In the genomic region with DNA sequence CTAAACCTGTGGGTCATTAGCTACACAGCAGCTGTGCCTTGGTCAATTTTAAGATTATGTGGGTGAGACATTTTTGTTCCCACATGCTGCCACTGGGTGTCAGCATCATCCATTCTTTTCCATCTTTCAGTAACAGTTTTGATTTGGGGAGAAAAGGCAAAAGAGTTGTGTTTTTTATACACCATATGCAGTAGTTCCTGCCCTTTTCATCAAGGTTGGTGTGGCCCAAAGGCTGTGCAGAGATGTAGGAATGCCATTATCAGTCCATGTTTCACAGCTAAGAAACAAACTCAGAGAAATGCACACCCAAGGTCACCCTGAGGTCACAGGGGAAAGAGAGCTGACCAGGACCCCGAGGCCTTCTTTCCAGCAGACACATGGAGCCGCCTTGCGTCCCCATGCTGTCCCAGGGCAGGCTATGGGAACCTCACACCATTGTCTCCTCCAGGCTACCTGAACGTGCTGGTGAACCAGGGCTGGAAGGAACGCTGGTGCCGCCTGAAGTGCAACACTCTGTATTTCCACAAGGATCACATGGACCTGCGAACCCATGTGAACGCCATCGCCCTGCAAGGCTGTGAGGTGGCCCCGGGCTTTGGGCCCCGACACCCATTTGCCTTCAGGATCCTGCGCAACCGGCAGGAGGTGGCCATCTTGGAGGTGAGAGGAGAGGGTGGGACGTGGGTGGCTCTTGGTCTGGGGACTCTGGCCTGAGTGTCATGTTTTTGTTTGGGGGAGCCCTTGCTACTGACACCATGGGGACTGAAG, we compare ENCODE assay signal across 9 cellular contexts. TPM values are rescaled to one million over a fixed set of nuclear protein-coding genes. Genes with fewer than 3 reads are reported as not detected.
A peak's percentile ranks its signal among the peaks of the same experiment; 100 is the strongest.
DNase-seq lines count a peak whose midpoint lies in the region; ATAC-seq, FAIRE-seq and TF ChIP-seq lines count a peak whose summit lies in the region.
"Had no signal": no experiment of that assay in that cellular context is flagged by ENCODE, and none has a peak within 500 bp of the region (broad histone marks: within the 10 kb centered on the region; RNA-seq: fewer than 3 reads in every experiment).

No MANE protein-coding gene starts in this region.

- H3K9me3 ChIP-seq in A549, result no peaks in the 10 kb centered on the region

- TF ChIP-seq POLR2A in A549 (IDR thresholded peaks at IDR 0.05; ENCODE audit: low read length), result no peak

- peak overlapping the region in 1 of 2 experiments; percentile 28; a peak in 1 of 6 replicates for H3K27ac ChIP-seq in A549

- H3K4me1 ChIP-seq in A549, result peaks cover 15% of the 10 kb centered on the region

- 73% methylated on average over 10 of the region's 14 CpGs for WGBS in A549 (ENCODE audit: missing lambda C conversion rate)

- CTCF ChIA-PET in A549 (lab: Yijun Ruan, JAX), result interaction anchor here (0.7 to 21.3 kb wide), 38 partner anchors 8 to 305 kb away, joined by 3 to 275 read pairs (median 4); a partner anchor contains a TSS

- intact Hi-C loops in head of caudate nucleus (cut with DNase I), result loop anchor here (10.0 kb wide), 1 partner anchor 57 kb away; a partner anchor contains a TSS

- H3K4me3 ChIP-seq in A549, result no peak overlapping the region

- TF ChIP-seq RAD21 in A549 (conservative IDR thresholded peaks at IDR 0.05 in 1 of 2, IDR thresholded peaks at IDR 0.05 in 1 of 2), result peak; percentile 80 to 87

- no peak for TF ChIP-seq EP300 in A549 (IDR thresholded peaks at IDR 0.05)

- TF ChIP-seq CTCF in A549 (IDR thresholded peaks at IDR 0.05), result peak; percentile 87

- POLR2A ChIA-PET in A549 (lab: Yijun Ruan, JAX), result interaction anchor here (2.2 kb wide), 1 partner anchor 28 kb away, joined by 6 read pairs; a partner anchor contains a TSS

- no peak for FAIRE-seq in A549 (lab: Jason Lieb, UNC)

- H3K4me2 ChIP-seq in A549, result no peak overlapping the region

- ATAC-seq in A549 (peak; percentile 55 to 72; a peak in 5 of 6 replicates), HG02798 (IDR thresholded peaks at IDR 0.05; ENCODE audit: poor library complexity, unreplicated experiment) (peak; percentile 59)
- ATAC-seq: left colon had no signal

- peak; percentile 51 to 69 for DNase-seq in A549 (ENCODE audit: low read depth in 1 of 2, low spot score in 1 of 2)
- DNase-seq in EL, result peak; percentile 56
- DNase-seq in NCI-H69 (lab: John Stamatoyannopoulos, UW), result peak; percentile 62
- DNase-seq in activated effector memory CD4-positive, alpha-beta T cell treated with anti-CD3 and anti-CD28 coated beads, Interleukin-2, amount 50 U/mL, for 16 hours, result peak; percentile 70
- DNase-seq in head of caudate nucleus, result peak in 26 of 42 donors; percentile 18 to 74 (median 41)
- DNase-seq in stimulated activated CD4-positive, alpha-beta T cell treated with anti-CD3 and anti-CD28 coated beads, Interleukin-2, amount 100 ng/mL, for 48 hours, result peak; percentile 10 to 13
- DNase-seq in amniotic stem cell (lab: John Stamatoyannopoulos, UW), result no peak

TF ChIP-seq in A549, 52 proteins besides CTCF, POLR2A, EP300 and RAD21:
- peak; percentile 83 for TF ChIP-seq SMC3 (IDR thresholded peaks at IDR 0.05)
- no peak for TF ChIP-seq NR3C1 (IDR thresholded peaks at IDR 0.05)

RNA-seq across cellular contexts. Expression of a gene that starts 27.8 kb away (rescaled TPM):
- polyA plus RNA-seq in A549 (2011; rRNA removed) (17.0 and 26.4 TPM in 2 replicates), A549 (2017; fragmentation: RNase III; extraction: RNeasy Plus Mini Kit Qiagen cat#74134 plus additional on column Dnase treatment) (9.1 to 10.4 TPM (median 9.7 TPM) in 3 replicates)
- polyA plus RNA-seq in A549 (2012; cell fraction: cytosol; rRNA removed), result 5.1 and 5.4 TPM in 2 replicates
- 3.6 and 5.1 TPM in 2 replicates for polyA plus RNA-seq in A549 (2012; cell fraction: nucleus; rRNA removed)
- polyA minus RNA-seq in A549 (2011; rRNA and poly(A)+ RNA removed), result 23.5 and 25.1 TPM in 2 replicates

RNA-seq across cellular contexts. Expression of a gene that starts 40.4 kb away (rescaled TPM):
- 6.7 and 7.0 TPM in 2 replicates for polyA plus RNA-seq in A549 (2011; rRNA removed)
- 4.3 and 5.1 TPM in 2 replicates for polyA plus RNA-seq in A549 (2012; cell fraction: cytosol; rRNA removed)
- 9.9 and 10.8 TPM in 2 replicates for polyA plus RNA-seq in A549 (2012; cell fraction: nucleus; rRNA removed)
- 1.8 to 2.2 TPM (median 2.1 TPM) in 3 replicates for polyA plus RNA-seq in A549 (2017; fragmentation: RNase III; extraction: RNeasy Plus Mini Kit Qiagen cat#74134 plus additional on column Dnase treatment)
- 4.6 and 5.8 TPM in 2 replicates for polyA minus RNA-seq in A549 (2011; rRNA and poly(A)+ RNA removed)

RNA-seq across cellular contexts. Expression of a gene that starts 45.8 kb away (rescaled TPM):
- 1.5 and 2.4 TPM in 2 replicates for polyA plus RNA-seq in A549 (2011; rRNA removed)
- polyA plus RNA-seq in A549 (2012; cell fraction: cytosol; rRNA removed), result 1.4 and 1.8 TPM in 2 replicates
- polyA plus RNA-seq in A549 (2012; cell fraction: nucleus; rRNA removed), result 1.1 and 1.6 TPM in 2 replicates
- 3.3 to 3.5 TPM (median 3.4 TPM) in 3 replicates for polyA plus RNA-seq in A549 (2017; fragmentation: RNase III; extraction: RNeasy Plus Mini Kit Qiagen cat#74134 plus additional on column Dnase treatment)
- polyA minus RNA-seq in A549 (2011; rRNA and poly(A)+ RNA removed), result 2.1 and 3.1 TPM in 2 replicates
